16 cellular contexts compared by ENCODE assay signal in genomic region chrX:31397119-31397518, GRCh38.
DNase-seq lines count a peak whose midpoint lies in the region; ATAC-seq, FAIRE-seq and TF ChIP-seq lines count a peak whose summit lies in the region.
"Had no signal": no experiment of that assay in that cellular context is flagged by ENCODE, and none has a peak within 500 bp of the region (broad histone marks: within the 10 kb centered on the region; RNA-seq: fewer than 3 reads in every experiment).

No MANE protein-coding gene starts in this region.

- CTCF ChIA-PET in Caco-2 (lab: Charles Lee), result no interaction called here

- H3K4ac ChIP-seq in mesenchymal stem cell (ENCODE audit: low read depth in 1 of 2, low read length in 2 of 2), result no peak overlapping the region

- H3K4me1 ChIP-seq in mesenchymal stem cell (ENCODE audit: control insufficient read depth, insufficient read depth, low read depth, low read length) (no peaks in the 10 kb centered on the region), Caco-2 (no peaks in the 10 kb centered on the region), smooth muscle cell (ENCODE audit: low read depth) (no peaks in the 10 kb centered on the region)

- no peaks in the 10 kb centered on the region for H3K79me2 ChIP-seq in smooth muscle cell (ENCODE audit: low read depth)

- no peak overlapping the region for H4K91ac ChIP-seq in mesenchymal stem cell (ENCODE audit: low read length)

- no peaks in the 10 kb centered on the region for H3K4me1 Mint-ChIP-seq in Caco-2 (ENCODE audit: low read depth, unreplicated experiment)
- H3K4me1 Mint-ChIP-seq: T-helper 17 cell had no signal

- H3K27me3 ChIP-seq in bronchial epithelial cell (ENCODE audit: control insufficient read depth, insufficient read depth, low read length) (no peaks in the 10 kb centered on the region), mesenchymal stem cell (ENCODE audit: control insufficient read depth in 1 of 2, insufficient read depth in 1 of 2, low read length in 2 of 2) (no peaks in the 10 kb centered on the region), Caco-2 (replicated peaks; ENCODE audit: control insufficient read depth, insufficient read depth, low read length) (no peaks in the 10 kb centered on the region), smooth muscle cell (ENCODE audit: low read depth) (no peaks in the 10 kb centered on the region)

- H3K4me3 ChIP-seq in bronchial epithelial cell (ENCODE audit: low read depth, low read length), result no peak overlapping the region
- H3K4me3 ChIP-seq in mesenchymal stem cell (ENCODE audit: insufficient read depth in 1 of 2, low read depth in 1 of 2, low read length in 2 of 2), result no peak overlapping the region
- no peak overlapping the region for H3K4me3 ChIP-seq in Caco-2 (ENCODE audit: low read depth, low read length)
- no peak overlapping the region for H3K4me3 ChIP-seq in smooth muscle cell
- H3K4me3 ChIP-seq: K562 had no signal

- no peak overlapping the region for H3K4me2 ChIP-seq in mesenchymal stem cell (ENCODE audit: low read length, poor library complexity, severe bottlenecking)
- H3K4me2 ChIP-seq in smooth muscle cell, result no peak overlapping the region

- H3K36me3 ChIP-seq in bronchial epithelial cell (ENCODE audit: control insufficient read depth, insufficient read depth, low read length) (no peaks in the 10 kb centered on the region), mesenchymal stem cell (ENCODE audit: control insufficient read depth in 1 of 2, insufficient read depth in 2 of 2, low read depth in 1 of 2, low read length in 2 of 2) (no peaks in the 10 kb centered on the region), Caco-2 (ENCODE audit: control insufficient read depth, insufficient read depth, low read length) (no peaks in the 10 kb centered on the region), smooth muscle cell (ENCODE audit: low read depth) (no peaks in the 10 kb centered on the region)

- no peak for ATAC-seq in HG03460 (IDR thresholded peaks at IDR 0.05; ENCODE audit: unreplicated experiment)
- ATAC-seq: K562, T-helper 17 cell had no signal

- intact Hi-C loops in Caco-2 (cut with micrococcal nuclease; ENCODE audit: unreplicated experiment), result no loop called here

- no peak overlapping the region for H3K27ac ChIP-seq in mesenchymal stem cell (ENCODE audit: low read length, poor library complexity, severe bottlenecking)
- H3K27ac ChIP-seq in smooth muscle cell (ENCODE audit: low read depth), result no peak overlapping the region

- no peak overlapping the region for H2BK15ac ChIP-seq in mesenchymal stem cell (ENCODE audit: low read depth, poor library complexity, severe bottlenecking)

- no peaks in the 10 kb centered on the region for H3K36me3 Mint-ChIP-seq in Caco-2 (ENCODE audit: insufficient read depth, unreplicated experiment)

- no peak overlapping the region for H3K27ac Mint-ChIP-seq in Caco-2 (ENCODE audit: unreplicated experiment)
- H3K27ac Mint-ChIP-seq: activated T-helper 2 cell treated with anti-CD3 and anti-CD28 coated beads, Interferon-gamma antibody, Interleukin-2, Interleukin-4, amounts not matched to agents 10 μg/mL and 5 μg/mL and 100 μg/mL, durations not matched to agents 14 hours and 24 hours and 36 hours; T-helper 17 cell had no signal

- no peak for FAIRE-seq in bronchial epithelial cell (lab: Jason Lieb, UNC)
- FAIRE-seq: K562 had no signal

- H3K23ac ChIP-seq in mesenchymal stem cell (ENCODE audit: low read length in 2 of 2), result no peak overlapping the region

- H2BK5ac ChIP-seq in mesenchymal stem cell (ENCODE audit: low read depth, low read length, poor library complexity, severe bottlenecking), result no peak overlapping the region

- WGBS in mesenchymal stem cell, result 73% methylated on average over 3 of the region's 3 CpGs
- WGBS in smooth muscle cell (ENCODE audit: low lambda C conversion rate), result 93% methylated on average over 3 of the region's 3 CpGs

- H3F3A ChIP-seq in smooth muscle cell (ENCODE audit: low read depth), result no peaks in the 10 kb centered on the region

- no peak overlapping the region for H2BK12ac ChIP-seq in mesenchymal stem cell (ENCODE audit: low read length in 2 of 2)

- no peak overlapping the region for H2AK5ac ChIP-seq in mesenchymal stem cell (ENCODE audit: low read length, severe bottlenecking)

- H3K79me1 ChIP-seq in mesenchymal stem cell (replicated peaks; ENCODE audit: low read length, poor library complexity, severe bottlenecking), result no peaks in the 10 kb centered on the region

- H2AFZ ChIP-seq in mesenchymal stem cell (ENCODE audit: low read depth, low read length), result no peak overlapping the region
- H2AFZ ChIP-seq in smooth muscle cell (ENCODE audit: low read depth), result no peak overlapping the region

- H3K27me3 Mint-ChIP-seq in Caco-2 (ENCODE audit: insufficient read depth, unreplicated experiment), result no peaks in the 10 kb centered on the region
- H3K27me3 Mint-ChIP-seq: T-helper 17 cell had no signal

- no peaks in the 10 kb centered on the region for H4K20me1 ChIP-seq in smooth muscle cell (ENCODE audit: low read depth)

- no TSS peak for BruUV-seq in Caco-2 (replicated peaks; lab: Mats Ljungman, UMichigan)

- H3K18ac ChIP-seq in mesenchymal stem cell (ENCODE audit: low read depth in 1 of 2, low read length in 2 of 2), result no peak overlapping the region

- H3K9me3 ChIP-seq in mesenchymal stem cell (ENCODE audit: control insufficient read depth, low read length) (no peaks in the 10 kb centered on the region), Caco-2 (no peaks in the 10 kb centered on the region), smooth muscle cell (replicated peaks; ENCODE audit: low read depth) (no peaks in the 10 kb centered on the region)

- no peaks in the 10 kb centered on the region for H3K9me3 Mint-ChIP-seq in Caco-2 (ENCODE audit: unreplicated experiment)
- H3K9me3 Mint-ChIP-seq: activated T-helper 2 cell treated with anti-CD3 and anti-CD28 coated beads, Interferon-gamma antibody, Interleukin-2, Interleukin-4, amounts not matched to agents 10 μg/mL and 5 μg/mL and 100 μg/mL, durations not matched to agents 14 hours and 24 hours and 36 hours had no signal

- peak; percentile 44 for DNase-seq in Daoy (ENCODE audit: low read depth)
- DNase-seq in LHCN-M2 (ENCODE audit: low read depth), result peak; percentile 73
- DNase-seq in bronchial epithelial cell (ENCODE audit: low read depth), result peak; percentile 65
- DNase-seq in mesenchymal stem cell, result peak; percentile 25
- no peak for DNase-seq in Caco-2
- no peak for DNase-seq in smooth muscle cell (lab: John Stamatoyannopoulos, UW; ENCODE audit: unreplicated experiment)
- DNase-seq in NCI-H2081 treated with DMSO at 0.1 percent for 48 hours (lab: John Stamatoyannopoulos, UW), result no peak
- DNase-seq: activated CD4-positive, CD25-positive, alpha-beta regulatory T cell; NCI-H345; NK-92 treated with Interleukin-12 subunit alpha and Interleukin-12 subunit beta, amount 100 ng/mL, for 24 hours; retina; SHP77; T-helper 17 cell had no signal

- POLR2A ChIA-PET in Caco-2 (lab: Charles Lee), result no interaction called here

- no peak overlapping the region for H2BK120ac ChIP-seq in mesenchymal stem cell (ENCODE audit: low read depth, low read length)

- no peak for TF ChIP-seq CTCF in bronchial epithelial cell (IDR thresholded peaks at IDR 0.05; ENCODE audit: insufficient read depth, low read length, severe bottlenecking)
- no peak for TF ChIP-seq CTCF in Caco-2 (IDR thresholded peaks at IDR 0.05; ENCODE audit: insufficient read depth in 1 of 2, low read depth in 1 of 2, low read length in 1 of 2, severe bottlenecking in 1 of 2, unreplicated experiment in 1 of 2)
- no peak for TF ChIP-seq CTCF in smooth muscle cell (IDR thresholded peaks at IDR 0.05; ENCODE audit: borderline replicate concordance, insufficient read depth, poor library complexity, severe bottlenecking)

- no peak overlapping the region for H3K14ac ChIP-seq in mesenchymal stem cell (ENCODE audit: low read length in 2 of 2)

- no peak overlapping the region for H3K4me3 Mint-ChIP-seq in Caco-2 (ENCODE audit: unreplicated experiment)
- H3K4me3 Mint-ChIP-seq: T-helper 17 cell had no signal

- no peak overlapping the region for H4K8ac ChIP-seq in mesenchymal stem cell (ENCODE audit: low read length)

- H3K9ac ChIP-seq in mesenchymal stem cell (ENCODE audit: low read length) (no peak overlapping the region), smooth muscle cell (ENCODE audit: low read depth) (no peak overlapping the region)

Comparison
In these comparisons a context has a peak if more than half of its experiments do, and no peak if none do; other contexts are left out.
1. DNase-seq: peak in Daoy (single experiment), LHCN-M2 (single experiment), bronchial epithelial cell (single experiment) and mesenchymal stem cell (single experiment); none in Caco-2 (0 of 2), smooth muscle cell (single experiment) and NCI-H2081 treated with DMSO at 0.1 percent for 48 hours (single experiment).